ENCODE assay signal across 21 cellular contexts in genomic region chr12:123696209-123696608, GRCh38. TPM values are rescaled to one million over a fixed set of nuclear protein-coding genes. Genes with fewer than 3 reads are reported as not detected.
A peak's percentile ranks its signal among the peaks of the same experiment; 100 is the strongest.
DNase-seq lines count a peak whose midpoint lies in the region; ATAC-seq and TF ChIP-seq lines count a peak whose summit lies in the region.
"Had no signal": no experiment of that assay in that cellular context is flagged by ENCODE, and none has a peak within 500 bp of the region (broad histone marks: within the 10 kb centered on the region; RNA-seq: fewer than 3 reads in every experiment).

No MANE protein-coding gene starts in this region.

- H3K36me3 ChIP-seq in PC-3 (ENCODE audit: low read depth, low read length) (peaks cover 3% of the 10 kb centered on the region; the same call in 1 of the 2 replicates), lower lobe of right lung (peaks cover 80% of the 10 kb centered on the region)
- H3K36me3 ChIP-seq: ovary had no signal

- no peak overlapping the region for H3K4me2 ChIP-seq in PC-3 (ENCODE audit: low read length)

- no peaks in the 10 kb centered on the region for H3F3A ChIP-seq in PC-3 (ENCODE audit: low read length, unreplicated experiment)

- CTCF ChIA-PET in activated naive CD4-positive, alpha-beta T cell treated with anti-CD3 and anti-CD28 coated beads, Interleukin-2, amount 10 ng/mL, durations not matched to agents 7 days and 5 days (lab: Charles Lee) = interaction anchor here (1.5 kb wide), 1 partner anchor 15 kb away, joined by 3 read pairs; no protein-coding TSS in a partner anchor
- CTCF ChIA-PET in PC-3 (lab: Charles Lee) = no interaction called here

- no peak for ATAC-seq in activated naive CD4-positive, alpha-beta T cell treated with anti-CD3 and anti-CD28 coated beads, Interleukin-2, amount 50 U/mL, for 72 hours
- ATAC-seq in PC-3 (peak; percentile 98), lower lobe of right lung (no peak)

- DNase-seq in activated naive CD4-positive, alpha-beta T cell treated with anti-CD3 and anti-CD28 coated beads, Interleukin-2, amount 10 ng/mL, durations not matched to agents 7 days and 5 days = no peak
- DNase-seq in activated naive CD4-positive, alpha-beta T cell treated with anti-CD3 and anti-CD28 coated beads, Interleukin-2, amount 50 U/mL, for 72 hours (ENCODE audit: low spot score in 2 of 2) = no peak
- DNase-seq in NCI-H1105 (lab: John Stamatoyannopoulos, UW) (peak; percentile 12), PC-3 (peak; percentile 78), progenitor cell of endocrine pancreas (ENCODE audit: low spot score, unreplicated experiment) (no peak), lower lobe of right lung (no peak), D341Med (ENCODE audit: low spot score) (no peak), mesothelial cell of epicardium (ENCODE audit: low spot score in 2 of 2, unreplicated experiment in 2 of 2) (no peak)
- DNase-seq: activated CD4-positive, alpha-beta memory T cell treated with anti-CD3 and anti-CD28 coated beads, Interleukin-2, amount 10 ng/mL, durations not matched to agents 7 days and 5 days; activated CD8-positive, alpha-beta memory T cell treated with anti-CD3 and anti-CD28 coated beads, Interleukin-2, amount 50 U/mL, for 4 hours; activated naive CD4-positive, alpha-beta T cell treated with Interleukin-2 at 50 U/mL for 16 hours; adrenal gland; GM23248; NCI-H2171; NK-92 treated with Interleukin-12 subunit alpha and Interleukin-12 subunit beta, amount 100 ng/mL, for 24 hours; ovary; SHP77; stimulated activated naive CD4-positive, alpha-beta T cell had no signal

- H3K4me3 ChIP-seq in PC-3 (ENCODE audit: low read length) (no peak overlapping the region), lower lobe of right lung (no peak overlapping the region)
- H3K4me3 ChIP-seq: adrenal gland, GM23248, lung, ovary had no signal

- intact Hi-C loops in PC-3 (cut with micrococcal nuclease) (loop anchor here (1.0 kb wide), 1 partner anchor 36 kb away; no protein-coding TSS in a partner anchor), lower lobe of right lung (cut with DNase I) (no loop called here)

- no peaks in the 10 kb centered on the region for H3K27me3 Mint-ChIP-seq in activated naive CD4-positive, alpha-beta T cell treated with anti-CD3 and anti-CD28 coated beads, Interleukin-2, amount 10 ng/mL, durations not matched to agents 7 days and 5 days
- H3K27me3 Mint-ChIP-seq in progenitor cell of endocrine pancreas (no peaks in the 10 kb centered on the region), mesothelial cell of epicardium (ENCODE audit: low read depth) (no peaks in the 10 kb centered on the region)
- H3K27me3 Mint-ChIP-seq: activated CD4-positive, alpha-beta memory T cell treated with anti-CD3 and anti-CD28 coated beads, Interleukin-2, amount 10 ng/mL, durations not matched to agents 7 days and 5 days; brain had no signal

- H3K9me2 ChIP-seq in PC-3 (replicated peaks; ENCODE audit: low read length) = no peaks in the 10 kb centered on the region

- H3K9me3 ChIP-seq in PC-3 (ENCODE audit: low read length) (no peaks in the 10 kb centered on the region), lower lobe of right lung (no peaks in the 10 kb centered on the region)
- H3K9me3 ChIP-seq: adrenal gland, ovary had no signal

- no peak overlapping the region for H3K27ac ChIP-seq in PC-3 (ENCODE audit: low read length)
- H3K27ac ChIP-seq in lower lobe of right lung = no peak overlapping the region
- H3K27ac ChIP-seq: adrenal gland, GM23248, ovary had no signal

- H3K4me1 Mint-ChIP-seq in activated naive CD4-positive, alpha-beta T cell treated with anti-CD3 and anti-CD28 coated beads, Interleukin-2, amount 10 ng/mL, durations not matched to agents 7 days and 5 days = peaks cover 3% of the 10 kb centered on the region
- no peaks in the 10 kb centered on the region for H3K4me1 Mint-ChIP-seq in progenitor cell of endocrine pancreas (ENCODE audit: low read depth)
- H3K4me1 Mint-ChIP-seq in mesothelial cell of epicardium = no peaks in the 10 kb centered on the region
- H3K4me1 Mint-ChIP-seq: activated CD4-positive, alpha-beta memory T cell treated with anti-CD3 and anti-CD28 coated beads, Interleukin-2, amount 10 ng/mL, durations not matched to agents 7 days and 5 days; brain; nephron had no signal

- peaks cover 3% of the 10 kb centered on the region for H3K36me3 Mint-ChIP-seq in activated naive CD4-positive, alpha-beta T cell treated with anti-CD3 and anti-CD28 coated beads, Interleukin-2, amount 10 ng/mL, durations not matched to agents 7 days and 5 days
- H3K36me3 Mint-ChIP-seq in activated naive CD4-positive, alpha-beta T cell treated with anti-CD3 and anti-CD28 coated beads, Interleukin-2, amount 50 U/mL, for 72 hours = no peaks in the 10 kb centered on the region
- peaks cover 26% of the 10 kb centered on the region for H3K36me3 Mint-ChIP-seq in progenitor cell of endocrine pancreas (ENCODE audit: insufficient read depth)
- peaks cover 26% of the 10 kb centered on the region for H3K36me3 Mint-ChIP-seq in mesothelial cell of epicardium

- H3K4me1 ChIP-seq in PC-3 (ENCODE audit: insufficient read depth, low read length) = peaks cover 12% of the 10 kb centered on the region
- H3K4me1 ChIP-seq in lower lobe of right lung = no peaks in the 10 kb centered on the region
- H3K4me1 ChIP-seq: adrenal gland had no signal

- no peak overlapping the region for H2AFZ ChIP-seq in PC-3 (ENCODE audit: low read length)
- H2AFZ ChIP-seq: GM23248 had no signal

- POLR2A ChIA-PET in PC-3 (lab: Charles Lee; ENCODE audit: unreplicated experiment) = interaction anchor here (0.9 kb wide), 1 partner anchor 16 kb away, joined by 3 read pairs; the partner anchor contains the start of gene ATP6V0A2

- TF ChIP-seq CTCF in PC-3 (conservative IDR thresholded peaks at IDR 0.05; ENCODE audit: low read depth, low read length) (no peak), progenitor cell of endocrine pancreas (IDR thresholded peaks at IDR 0.05; ENCODE audit: unreplicated experiment) (no peak), lower lobe of right lung (IDR thresholded peaks at IDR 0.05) (no peak), mesothelial cell of epicardium (IDR thresholded peaks at IDR 0.05; ENCODE audit: unreplicated experiment) (no peak)

- H4K20me1 ChIP-seq in PC-3 (ENCODE audit: low read length) = no peaks in the 10 kb centered on the region

- no peaks in the 10 kb centered on the region for H3K79me2 ChIP-seq in PC-3 (ENCODE audit: low read length)

- H3K27me3 ChIP-seq in PC-3 (ENCODE audit: low read length) (no peaks in the 10 kb centered on the region), lower lobe of right lung (ENCODE audit: low read depth) (no peaks in the 10 kb centered on the region)
- H3K27me3 ChIP-seq: adrenal gland, ovary had no signal

- H3K9me3 Mint-ChIP-seq in activated naive CD4-positive, alpha-beta T cell treated with anti-CD3 and anti-CD28 coated beads, Interleukin-2, amount 10 ng/mL, durations not matched to agents 7 days and 5 days = no peaks in the 10 kb centered on the region
- H3K9me3 Mint-ChIP-seq in activated naive CD4-positive, alpha-beta T cell treated with anti-CD3 and anti-CD28 coated beads, Interleukin-2, amount 50 U/mL, for 72 hours = no peaks in the 10 kb centered on the region
- H3K9me3 Mint-ChIP-seq in progenitor cell of endocrine pancreas (ENCODE audit: low read depth) = no peaks in the 10 kb centered on the region
- H3K9me3 Mint-ChIP-seq in mesothelial cell of epicardium = no peaks in the 10 kb centered on the region
- H3K9me3 Mint-ChIP-seq: activated CD4-positive, alpha-beta memory T cell treated with anti-CD3 and anti-CD28 coated beads, Interleukin-2, amount 10 ng/mL, durations not matched to agents 7 days and 5 days; brain; nephron had no signal

- BruUV-seq in PC-3 (replicated peaks; lab: Mats Ljungman, UMichigan) = no TSS peak

- no peak overlapping the region for H3K4me3 Mint-ChIP-seq in activated naive CD4-positive, alpha-beta T cell treated with anti-CD3 and anti-CD28 coated beads, Interleukin-2, amount 10 ng/mL, durations not matched to agents 7 days and 5 days
- H3K4me3 Mint-ChIP-seq in progenitor cell of endocrine pancreas (ENCODE audit: low read depth) = no peak overlapping the region
- H3K4me3 Mint-ChIP-seq in mesothelial cell of epicardium = no peak overlapping the region
- H3K4me3 Mint-ChIP-seq: activated CD4-positive, alpha-beta memory T cell treated with anti-CD3 and anti-CD28 coated beads, Interleukin-2, amount 10 ng/mL, durations not matched to agents 7 days and 5 days; brain; nephron had no signal

- H3K27ac Mint-ChIP-seq in activated naive CD4-positive, alpha-beta T cell treated with anti-CD3 and anti-CD28 coated beads, Interleukin-2, amount 10 ng/mL, durations not matched to agents 7 days and 5 days = peak overlapping the region; percentile 65
- H3K27ac Mint-ChIP-seq in activated naive CD4-positive, alpha-beta T cell treated with anti-CD3 and anti-CD28 coated beads, Interleukin-2, amount 50 U/mL, for 72 hours = no peak overlapping the region
- H3K27ac Mint-ChIP-seq in progenitor cell of endocrine pancreas = peak overlapping the region; percentile 37
- no peak overlapping the region for H3K27ac Mint-ChIP-seq in mesothelial cell of epicardium
- H3K27ac Mint-ChIP-seq: activated CD4-positive, alpha-beta memory T cell treated with anti-CD3 and anti-CD28 coated beads, Interleukin-2, amount 10 ng/mL, durations not matched to agents 7 days and 5 days; nephron had no signal

- no peak overlapping the region for H3K9ac ChIP-seq in PC-3 (ENCODE audit: low read length)
- H3K9ac ChIP-seq: GM23248 had no signal

RNA-seq across cellular contexts. Expression of gene ATP6V0A2, which starts 15.9 kb away (rescaled TPM):
- 100 to 1,000 TPM in 1 of 2 donors, 10 to 100 TPM in 1; 64.5 to 128 TPM for total RNA-seq in activated naive CD4-positive, alpha-beta T cell treated with anti-CD3 and anti-CD28 coated beads, Interleukin-2, amount 50 U/mL, for 72 hours
- 27.8 and 34.2 TPM in 2 replicates for total RNA-seq in PC-3 (2014; rRNA removed)
- 34.4 and 41.4 TPM in 2 replicates for total RNA-seq in progenitor cell of endocrine pancreas
- 26.4 TPM for total RNA-seq in lower lobe of right lung
- total RNA-seq in mesothelial cell of epicardium = 36.3 to 40.0 TPM (median 38.1 TPM) in 3 replicates

RNA-seq across cellular contexts. Expression of gene TCTN2, which starts 25.3 kb away (rescaled TPM):
- 1 to 10 TPM; 4.3 to 6.6 TPM for total RNA-seq in activated naive CD4-positive, alpha-beta T cell treated with anti-CD3 and anti-CD28 coated beads, Interleukin-2, amount 50 U/mL, for 72 hours
- total RNA-seq in PC-3 (2014; rRNA removed) = 13.9 and 15.8 TPM in 2 replicates
- total RNA-seq in progenitor cell of endocrine pancreas = 35.5 and 37.6 TPM in 2 replicates
- 14.5 TPM for total RNA-seq in lower lobe of right lung
- total RNA-seq in mesothelial cell of epicardium = 15.7 to 16.8 TPM (median 16.8 TPM) in 3 replicates

Comparison
In these comparisons a context has a peak if more than half of its experiments do, and no peak if none do; other contexts are left out.
1. H3K27ac Mint-ChIP-seq: peak in activated naive CD4-positive, alpha-beta T cell treated with anti-CD3 and anti-CD28 coated beads, Interleukin-2, amount 10 ng/mL, durations not matched to agents 7 days and 5 days (single experiment) and progenitor cell of endocrine pancreas (single experiment); none in activated naive CD4-positive, alpha-beta T cell treated with anti-CD3 and anti-CD28 coated beads, Interleukin-2, amount 50 U/mL, for 72 hours (0 of 2) and mesothelial cell of epicardium (single experiment).
2. DNase-seq: peak in NCI-H1105 (single experiment) and PC-3 (single experiment); none in activated naive CD4-positive, alpha-beta T cell treated with anti-CD3 and anti-CD28 coated beads, Interleukin-2, amount 10 ng/mL, durations not matched to agents 7 days and 5 days (single experiment), activated naive CD4-positive, alpha-beta T cell treated with anti-CD3 and anti-CD28 coated beads, Interleukin-2, amount 50 U/mL, for 72 hours (0 of 2), progenitor cell of endocrine pancreas (single experiment), lower lobe of right lung (single experiment), D341Med (single experiment) and mesothelial cell of epicardium (0 of 2).